ENCODE assay signal across 28 cellular contexts in the genomic region with DNA sequence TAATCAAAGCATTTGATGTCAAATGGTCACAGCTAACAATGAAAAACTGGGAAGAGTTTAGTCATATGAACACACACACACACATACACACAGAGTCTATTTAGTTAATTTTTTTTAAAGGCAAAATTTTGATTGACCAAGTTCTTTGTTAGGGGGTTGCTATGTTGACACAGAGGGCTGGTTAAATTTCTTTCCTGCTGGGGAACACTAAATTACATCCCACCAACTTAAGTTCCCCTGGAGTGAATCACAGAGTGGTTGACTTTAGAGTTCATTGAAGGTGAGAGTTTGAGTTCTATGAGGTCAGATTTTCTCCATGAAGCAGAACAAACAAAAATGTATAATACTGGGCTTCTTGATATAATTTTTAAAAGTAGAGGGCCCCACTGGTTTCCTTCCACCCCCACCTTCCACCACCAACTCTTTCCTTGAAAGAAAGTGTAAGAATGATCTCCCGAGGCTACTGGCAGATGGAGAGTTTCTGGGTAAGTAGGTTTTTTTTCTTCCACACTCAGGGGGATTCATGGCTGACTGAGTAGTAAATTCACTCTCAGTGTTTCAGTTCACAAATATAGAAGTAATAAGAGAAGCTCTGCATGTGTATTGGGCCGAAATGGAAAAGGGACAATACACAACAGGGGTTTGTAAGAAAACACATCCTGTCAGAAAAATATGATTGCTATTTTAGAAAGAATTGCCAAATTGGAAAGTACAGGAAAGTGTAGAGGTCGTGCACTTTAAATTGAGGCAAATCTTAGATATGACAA.
A peak's percentile ranks its signal among the peaks of the same experiment; 100 is the strongest.
DNase-seq lines count a peak whose midpoint lies in the region; ATAC-seq and TF ChIP-seq lines count a peak whose summit lies in the region.
"Had no signal": no experiment of that assay in that cellular context is flagged by ENCODE, and none has a peak within 500 bp of the region (broad histone marks: within the 10 kb centered on the region; RNA-seq: fewer than 3 reads in every experiment).

No MANE protein-coding gene starts in this region.

- H3K4me3 Mint-ChIP-seq in mesothelial cell of epicardium = no peak overlapping the region
- H3K4me3 Mint-ChIP-seq: activated B cell treated with CpG ODN at 0.5 μM for 24 hours; activated naive CD8-positive, alpha-beta T cell treated with anti-CD3 and anti-CD28 coated beads for 36 hours; activated T-helper 17 cell treated with anti-CD3 and anti-CD28 coated beads, Interleukin-2, amount 50 U/mL, for 72 hours; CD8-positive, alpha-beta T cell; effector memory CD8-positive, alpha-beta T cell; neural crest cell had no signal

- peak; percentile 32 for DNase-seq in NCI-H748 (lab: John Stamatoyannopoulos, UW; ENCODE audit: unreplicated experiment)
- no peak for DNase-seq in NCI-H748 treated with DMSO at 0.1 percent for 48 hours (lab: John Stamatoyannopoulos, UW)
- DNase-seq in astrocyte of the spinal cord (ENCODE audit: low read depth, low spot score) = peak; percentile 13
- no peak for DNase-seq in mesothelial cell of epicardium (ENCODE audit: low spot score in 2 of 2, unreplicated experiment in 2 of 2)
- no peak for DNase-seq in NCI-H446 (lab: John Stamatoyannopoulos, UW)
- DNase-seq in NCI-H1436 (lab: John Stamatoyannopoulos, UW) = no peak
- DNase-seq: 8988T; activated B cell treated with CpG ODN at 0.5 μM for 24 hours; activated CD4-positive, alpha-beta T cell treated with anti-CD3 and anti-CD28 coated beads, Interleukin-2, amount 50 U/mL, for 48 hours; activated CD8-positive, alpha-beta memory T cell treated with anti-CD3 and anti-CD28 coated beads, Interleukin-2, amount 50 U/mL, for 48 hours; activated naive CD8-positive, alpha-beta T cell treated with anti-CD3 and anti-CD28 coated beads for 36 hours; CD8-positive, alpha-beta T cell; colonic mucosa; effector memory CD8-positive, alpha-beta T cell; esophagus squamous epithelium; NCI-H1694; NCI-H345; PC-3; Right ventricle myocardium superior; T-helper 9 cell; transverse colon had no signal

- no peaks in the 10 kb centered on the region for H3K36me3 Mint-ChIP-seq in mesothelial cell of epicardium
- H3K36me3 Mint-ChIP-seq: activated naive CD8-positive, alpha-beta T cell treated with anti-CD3 and anti-CD28 coated beads for 36 hours; CD8-positive, alpha-beta T cell had no signal

- peaks cover 12% of the 10 kb centered on the region for H3K9me3 Mint-ChIP-seq in mesothelial cell of epicardium

- TF ChIP-seq CTCF in astrocyte of the spinal cord (IDR thresholded peaks at IDR 0.05; ENCODE audit: low read depth, low read length) (no peak), mesothelial cell of epicardium (IDR thresholded peaks at IDR 0.05; ENCODE audit: unreplicated experiment) (no peak)

- no peaks in the 10 kb centered on the region for H3K27me3 Mint-ChIP-seq in mesothelial cell of epicardium (ENCODE audit: low read depth)
- H3K27me3 Mint-ChIP-seq: activated B cell treated with CpG ODN at 0.5 μM for 24 hours; activated naive CD8-positive, alpha-beta T cell treated with anti-CD3 and anti-CD28 coated beads for 36 hours; activated T-helper 17 cell treated with anti-CD3 and anti-CD28 coated beads, Interleukin-2, amount 50 U/mL, for 72 hours; effector memory CD8-positive, alpha-beta T cell had no signal

- in situ Hi-C loops in astrocyte of the spinal cord (cut with HindIII; ENCODE audit: low sequenced_read_pairs) = no loop called here

- no peak overlapping the region for H3K4me3 ChIP-seq in astrocyte of the spinal cord (ENCODE audit: low read depth, low read length)
- H3K4me3 ChIP-seq: breast epithelium, colonic mucosa, esophagus squamous epithelium, gastroesophageal sphincter, prostate gland, transverse colon had no signal

- H3K27ac Mint-ChIP-seq in mesothelial cell of epicardium = peak overlapping the region; percentile 72
- H3K27ac Mint-ChIP-seq: activated B cell treated with CpG ODN at 0.5 μM for 24 hours; activated naive CD8-positive, alpha-beta T cell treated with anti-CD3 and anti-CD28 coated beads for 36 hours; activated T-helper 17 cell treated with anti-CD3 and anti-CD28 coated beads, Interleukin-2, amount 50 U/mL, for 72 hours; CD8-positive, alpha-beta T cell; effector memory CD8-positive, alpha-beta T cell had no signal

- peaks cover 22% of the 10 kb centered on the region for H3K4me1 Mint-ChIP-seq in mesothelial cell of epicardium
- H3K4me1 Mint-ChIP-seq: activated naive CD8-positive, alpha-beta T cell treated with anti-CD3 and anti-CD28 coated beads for 36 hours; activated T-helper 17 cell treated with anti-CD3 and anti-CD28 coated beads, Interleukin-2, amount 50 U/mL, for 72 hours had no signal

- no peak for ATAC-seq in GM21528 (IDR thresholded peaks at IDR 0.05; ENCODE audit: low FRiP score, unreplicated experiment)
- ATAC-seq in HG03139 (IDR thresholded peaks at IDR 0.05; ENCODE audit: unreplicated experiment) = no peak
- ATAC-seq: activated T-helper 17 cell treated with anti-CD3 and anti-CD28 coated beads, Interleukin-2, amount 50 U/mL, for 72 hours; CD8-positive, alpha-beta T cell; effector memory CD8-positive, alpha-beta T cell; gastroesophageal sphincter; PC-3 had no signal

Comparison
In these comparisons a context has a peak if more than half of its experiments do, and no peak if none do; other contexts are left out.
1. DNase-seq: peak in NCI-H748 (single experiment) and astrocyte of the spinal cord (single experiment); none in NCI-H748 treated with DMSO at 0.1 percent for 48 hours (single experiment), mesothelial cell of epicardium (0 of 2), NCI-H446 (0 of 2) and NCI-H1436 (single experiment).